31 cellular contexts compared by ENCODE assay signal in genomic region chr1:4268890-4269286, GRCh38.
"Had no signal": no experiment of that assay in that cellular context is flagged by ENCODE, and none has a peak within 500 bp of the region (broad histone marks: within the 10 kb centered on the region; RNA-seq: fewer than 3 reads in every experiment).

No MANE protein-coding gene starts in this region.

- H3K36me3 ChIP-seq: brain microvascular endothelial cell, esophagus squamous epithelium, gastroesophageal sphincter, WERI-Rb-1 had no signal

- H3K27ac Mint-ChIP-seq: activated B cell treated with CpG ODN at 0.5 μM for 24 hours; activated CD8-positive, alpha-beta T cell treated with anti-CD3 and anti-CD28 coated beads for 36 hours; activated naive CD8-positive, alpha-beta T cell; activated T-helper 17 cell treated with anti-CD3 and anti-CD28 coated beads, Interleukin-2, amount 50 U/mL, for 72 hours; dendritic cell treated with granulocyte-macrophage colony-stimulating factor and Interleukin-4, amounts not matched to agents 40 ng/mL and 50 ng/mL, for 4 days; T-helper 17 cell; T-helper 2 cell treated with Interferon-gamma antibody and Interleukin-4, amounts not matched to agents 5 μg/mL and 100 μg/mL, for 36 hours had no signal

- H3K4me1 Mint-ChIP-seq: activated T-helper 17 cell treated with anti-CD3 and anti-CD28 coated beads, Interleukin-2, amount 50 U/mL, for 72 hours; central memory CD8-positive, alpha-beta T cell; T-helper 17 cell had no signal

- H3K9me3 ChIP-seq: esophagus squamous epithelium, gastroesophageal sphincter had no signal

- H3K27me3 ChIP-seq: brain microvascular endothelial cell, dorsolateral prefrontal cortex had no signal

- H3K4me3 Mint-ChIP-seq: activated B cell treated with CpG ODN at 0.5 μM for 24 hours; activated CD8-positive, alpha-beta T cell treated with anti-CD3 and anti-CD28 coated beads for 36 hours; activated naive CD8-positive, alpha-beta T cell; activated T-cell treated with anti-CD3 and anti-CD28 coated beads, Interleukin-2, amount 50 U/mL, for 4 hours; activated T-helper 17 cell treated with anti-CD3 and anti-CD28 coated beads, Interleukin-2, amount 50 U/mL, for 72 hours; central memory CD8-positive, alpha-beta T cell; dendritic cell treated with granulocyte-macrophage colony-stimulating factor and Interleukin-4, amounts not matched to agents 40 ng/mL and 50 ng/mL, for 4 days; T-helper 17 cell; T-helper 2 cell treated with Interferon-gamma antibody and Interleukin-4, amounts not matched to agents 5 μg/mL and 100 μg/mL, for 36 hours had no signal

- H3K27me3 Mint-ChIP-seq: activated B cell treated with CpG ODN at 0.5 μM for 24 hours; activated CD8-positive, alpha-beta T cell treated with anti-CD3 and anti-CD28 coated beads for 36 hours had no signal

- DNase-seq: activated B cell treated with CpG ODN at 0.5 μM for 24 hours; activated CD4-positive, alpha-beta T cell treated with anti-CD3 and anti-CD28 coated beads for 48 hours; activated CD4-positive, alpha-beta T cell treated with anti-CD3 and anti-CD28 coated beads, Interleukin-2, amount 50 U/mL, for 1 hour; activated CD4-positive, alpha-beta T cell treated with anti-CD3 and anti-CD28 coated beads, Interleukin-2, amount 50 U/mL, for 48 hours; activated CD8-positive, alpha-beta memory T cell treated with anti-CD3 and anti-CD28 coated beads for 24 hours; activated CD8-positive, alpha-beta T cell treated with anti-CD3 and anti-CD28 coated beads for 36 hours; activated effector memory CD4-positive, alpha-beta T cell treated with Interleukin-2 at 50 U/mL for 16 hours; activated gamma-delta T cell treated with Interleukin-2 at 50 U/mL for 16 hours; activated naive CD4-positive, alpha-beta T cell treated with anti-CD3 and anti-CD28 coated beads, Interleukin-2, amount 50 U/mL, for 16 hours; activated naive CD4-positive, alpha-beta T cell treated with Interleukin-2 at 50 U/mL for 16 hours; activated T-cell treated with anti-CD3 and anti-CD28 coated beads, Interleukin-2, amount 50 U/mL, for 4 hours; amniotic stem cell; anterior cingulate cortex; brain microvascular endothelial cell; dorsolateral prefrontal cortex; effector memory CD4-positive, alpha-beta T cell; erythroblast; esophagus squamous epithelium; foreskin melanocyte; T-helper 1 cell; T-helper 17 cell; T1000; WERI-Rb-1 had no signal

- H3K4me1 ChIP-seq: esophagus squamous epithelium, gastroesophageal sphincter had no signal

- H3K36me3 Mint-ChIP-seq: activated naive CD8-positive, alpha-beta T cell had no signal

- H3K9me3 Mint-ChIP-seq: activated B cell treated with CpG ODN at 0.5 μM for 24 hours; activated CD8-positive, alpha-beta T cell treated with anti-CD3 and anti-CD28 coated beads for 36 hours; activated T-cell treated with anti-CD3 and anti-CD28 coated beads, Interleukin-2, amount 50 U/mL, for 4 hours; activated T-helper 17 cell treated with anti-CD3 and anti-CD28 coated beads, Interleukin-2, amount 50 U/mL, for 72 hours; central memory CD8-positive, alpha-beta T cell; dendritic cell treated with granulocyte-macrophage colony-stimulating factor and Interleukin-4, amounts not matched to agents 40 ng/mL and 50 ng/mL, for 4 days; T-helper 2 cell treated with Interferon-gamma antibody and Interleukin-4, amounts not matched to agents 5 μg/mL and 100 μg/mL, for 36 hours had no signal

- ATAC-seq: activated CD4-positive, CD25-positive, alpha-beta regulatory T cell treated with anti-CD3 and anti-CD28 coated beads, Interleukin-2, amount 50 U/mL, for 24 hours; activated CD8-positive, alpha-beta T cell treated with anti-CD3 and anti-CD28 coated beads for 36 hours; activated T-cell treated with anti-CD3 and anti-CD28 coated beads, Interleukin-2, amount 50 U/mL, for 4 hours; activated T-helper 17 cell treated with anti-CD3 and anti-CD28 coated beads, Interleukin-2, amount 50 U/mL, for 72 hours; gastroesophageal sphincter; T-helper 17 cell had no signal

- H3K27ac ChIP-seq: brain microvascular endothelial cell, coronary artery, dorsolateral prefrontal cortex, esophagus squamous epithelium, gastroesophageal sphincter, WERI-Rb-1 had no signal

- H3K4me3 ChIP-seq: coronary artery, dorsolateral prefrontal cortex, esophagus squamous epithelium, gastroesophageal sphincter had no signal
